8 cellular contexts compared by ENCODE assay signal in genomic region chr5:140073296-140073695, GRCh38. TPM values are rescaled to one million over a fixed set of nuclear protein-coding genes. Genes with fewer than 3 reads are reported as not detected.
DNase-seq lines count a peak whose midpoint lies in the region; ATAC-seq, FAIRE-seq and TF ChIP-seq lines count a peak whose summit lies in the region.

No MANE protein-coding gene starts in this region.

- no peak for ATAC-seq in natural killer cell
- ATAC-seq in natural killer cell treated with Interleukin-12 subunit alpha and Interleukin-12 subunit beta and Interleukin-15 and Interleukin-18, amount 100 ng/mL, for 72 hours: no peak
- no peak for ATAC-seq in GM21717 (IDR thresholded peaks at IDR 0.05; ENCODE audit: unreplicated experiment)
- ATAC-seq in esophagus mucosa: no peak

- intact Hi-C loops in natural killer cell (cut with micrococcal nuclease): loop anchor here (1.0 kb wide), 2 partner anchors 71 to 84 kb away; no protein-coding TSS in a partner anchor

- peaks cover 16 to 42% of the 10 kb centered on the region in 2 donors for H3K27me3 Mint-ChIP-seq in natural killer cell (ENCODE audit: low read depth in 2 of 2)
- H3K27me3 Mint-ChIP-seq in natural killer cell treated with Interleukin-12 subunit alpha and Interleukin-12 subunit beta and Interleukin-15 and Interleukin-18, amount 100 ng/mL, for 72 hours: peaks cover 21 to 37% of the 10 kb centered on the region in 2 donors

- no peak overlapping the region for H3K27ac Mint-ChIP-seq in natural killer cell
- no peak overlapping the region for H3K27ac Mint-ChIP-seq in natural killer cell treated with Interleukin-12 subunit alpha and Interleukin-12 subunit beta and Interleukin-15 and Interleukin-18, amount 100 ng/mL, for 72 hours

- no peak overlapping the region for H3K4me3 Mint-ChIP-seq in natural killer cell
- no peak overlapping the region for H3K4me3 Mint-ChIP-seq in natural killer cell treated with Interleukin-12 subunit alpha and Interleukin-12 subunit beta and Interleukin-15 and Interleukin-18, amount 100 ng/mL, for 72 hours

- FAIRE-seq in TTC549 (lab: Jason Lieb, UNC) (peak; percentile 91), islet of Langerhans (lab: Jason Lieb, UNC) (peak; percentile 99)

- no peak for DNase-seq in natural killer cell
- DNase-seq in natural killer cell treated with Interleukin-12 subunit alpha and Interleukin-12 subunit beta and Interleukin-15 and Interleukin-18, amount 100 ng/mL, for 72 hours (ENCODE audit: low spot score): no peak
- DNase-seq in effector CD4-positive, alpha-beta T cell: no peak
- no peak for DNase-seq in NCI-H69 (lab: John Stamatoyannopoulos, UW)

- no peaks in the 10 kb centered on the region for H3K4me1 Mint-ChIP-seq in natural killer cell
- H3K4me1 Mint-ChIP-seq in natural killer cell treated with Interleukin-12 subunit alpha and Interleukin-12 subunit beta and Interleukin-15 and Interleukin-18, amount 100 ng/mL, for 72 hours (ENCODE audit: low read depth in 2 of 2): no peaks in the 10 kb centered on the region

- no peaks in the 10 kb centered on the region for H3K36me3 Mint-ChIP-seq in natural killer cell
- no peaks in the 10 kb centered on the region for H3K36me3 Mint-ChIP-seq in natural killer cell treated with Interleukin-12 subunit alpha and Interleukin-12 subunit beta and Interleukin-15 and Interleukin-18, amount 100 ng/mL, for 72 hours

- peak; percentile 93 for TF ChIP-seq CTCF in natural killer cell (IDR thresholded peaks at IDR 0.05)

- H3K9me3 Mint-ChIP-seq in natural killer cell: no peaks in the 10 kb centered on the region
- H3K9me3 Mint-ChIP-seq in natural killer cell treated with Interleukin-12 subunit alpha and Interleukin-12 subunit beta and Interleukin-15 and Interleukin-18, amount 100 ng/mL, for 72 hours: no peaks in the 10 kb centered on the region

RNA-seq across cellular contexts. Expression of gene NRG2, which starts 30.2 kb away (rescaled TPM):
- total RNA-seq in natural killer cell: under 1 TPM; 0.21 to 0.50 (median 0.40) TPM
- total RNA-seq in natural killer cell treated with Interleukin-12 subunit alpha and Interleukin-12 subunit beta and Interleukin-15 and Interleukin-18, amount 100 ng/mL, for 72 hours: not detected
- 1.9 TPM for total RNA-seq in esophagus mucosa

RNA-seq across cellular contexts. Expression of gene PURA, which starts 40.6 kb away (rescaled TPM):
- 10 to 100 TPM in 1 of 3 donors, 1 to 10 TPM in 2; 8.1 to 12.0 (median 9.8) TPM for total RNA-seq in natural killer cell
- total RNA-seq in natural killer cell treated with Interleukin-12 subunit alpha and Interleukin-12 subunit beta and Interleukin-15 and Interleukin-18, amount 100 ng/mL, for 72 hours: 10 to 100 TPM; 11.1 to 14.0 TPM
- total RNA-seq in esophagus mucosa: 7.3 TPM

RNA-seq across cellular contexts. Expression of gene IGIP, which starts 52.4 kb away (rescaled TPM):
- total RNA-seq in natural killer cell (1 to 10 TPM; 2.2 to 4.0 (median 4.0) TPM), esophagus mucosa (2.6 TPM)
- total RNA-seq in natural killer cell treated with Interleukin-12 subunit alpha and Interleukin-12 subunit beta and Interleukin-15 and Interleukin-18, amount 100 ng/mL, for 72 hours: 1 to 10 TPM; 2.6 to 3.1 TPM
